ENCODE assay signal across 23 cellular contexts in genomic region chr4:125517831-125518230, GRCh38.
DNase-seq lines count a peak whose midpoint lies in the region; ATAC-seq, FAIRE-seq and TF ChIP-seq lines count a peak whose summit lies in the region.
"Had no signal": no experiment of that assay in that cellular context is flagged by ENCODE, and none has a peak within 500 bp of the region (broad histone marks: within the 10 kb centered on the region; RNA-seq: fewer than 3 reads in every experiment).

No MANE protein-coding gene starts in this region.

- ATAC-seq in GM18861 (IDR thresholded peaks at IDR 0.05; ENCODE audit: unreplicated experiment), result no peak
- ATAC-seq in GM21529 (IDR thresholded peaks at IDR 0.05; ENCODE audit: unreplicated experiment), result no peak
- ATAC-seq: A549; CD8-positive, alpha-beta T cell; GM12878; HepG2 had no signal

- no peak for DNase-seq in Calu3
- peak; percentile 2 for DNase-seq in brain microvascular endothelial cell
- DNase-seq in endothelial cell of umbilical vein (ENCODE audit: low read depth, low spot score), result peak; percentile 86
- DNase-seq in T-helper 9 cell, result no peak
- DNase-seq in epidermal melanocyte (ENCODE audit: insufficient read length, low spot score), result no peak
- DNase-seq: CD8-positive, alpha-beta T cell; DMS 273 treated with DMSO at 0.1 percent for 48 hours; DMS53; DND-41; EL; GM23248; HCEC 1CT had no signal

- no peak for FAIRE-seq in endothelial cell of umbilical vein (lab: Jason Lieb, UNC)
- FAIRE-seq: A549, GM12878, GM19239, H54, HepG2 had no signal

- H3K9me3 Mint-ChIP-seq in Calu3 (ENCODE audit: low read depth, unreplicated experiment) (peaks cover 3% of the 10 kb centered on the region), nephron (peaks cover 8% of the 10 kb centered on the region)

- H3K4me1 Mint-ChIP-seq in Calu3 (ENCODE audit: low read depth, unreplicated experiment) (peaks cover 37% of the 10 kb centered on the region), nephron (peaks cover 29% of the 10 kb centered on the region)
- H3K4me1 Mint-ChIP-seq: IgD-negative memory B cell had no signal

- no peaks in the 10 kb centered on the region for H4K20me1 ChIP-seq in endothelial cell of umbilical vein (replicated peaks; ENCODE audit: control insufficient read depth, extremely low read depth, insufficient read depth, low read length)
- H4K20me1 ChIP-seq: BLaER1 had no signal

- no TSS peak for BruUV-seq in Calu3 (replicated peaks; lab: Mats Ljungman, UMichigan)
- no TSS peak for BruUV-seq in endothelial cell of umbilical vein (replicated peaks; lab: Mats Ljungman, UMichigan)

- intact Hi-C loops in Calu3 (cut with micrococcal nuclease; ENCODE audit: unreplicated experiment), result loop anchor here (2.0 kb wide), 1 partner anchor 217 kb away; no protein-coding TSS in a partner anchor
- intact Hi-C loops in endothelial cell of umbilical vein (cut with micrococcal nuclease), result no loop called here

- no peaks in the 10 kb centered on the region for H3K9me3 ChIP-seq in endothelial cell of umbilical vein (replicated peaks; ENCODE audit: control insufficient read depth, insufficient read depth, low read length)
- H3K9me3 ChIP-seq: A549 had no signal

- H3K9me1 ChIP-seq in endothelial cell of umbilical vein (replicated peaks; ENCODE audit: control insufficient read depth, extremely low read depth, insufficient read depth, low read length), result no peaks in the 10 kb centered on the region

- POLR2A ChIA-PET in endothelial cell of umbilical vein (lab: Charles Lee), result no interaction called here

- H3K27ac Mint-ChIP-seq in Calu3 (ENCODE audit: unreplicated experiment) (peak overlapping the region; percentile 96), nephron (peak overlapping the region; percentile 90 to 99 (median 90))
- H3K27ac Mint-ChIP-seq: CD8-positive, alpha-beta T cell had no signal

- dilution Hi-C loops in endothelial cell of umbilical vein (cut with MboI; ENCODE audit: extremely low pct_ligation_motif_present, low sequenced_read_pairs), result no loop called here

- H3K79me2 ChIP-seq in endothelial cell of umbilical vein (ENCODE audit: control insufficient read depth, insufficient read depth, low read length), result no peaks in the 10 kb centered on the region

- H3K4me3 ChIP-seq in brain microvascular endothelial cell (ENCODE audit: low read depth, low read length) (no peak overlapping the region), endothelial cell of umbilical vein (replicated peaks in 1 of 3; ENCODE audit: insufficient read depth in 1 of 3, low read depth in 1 of 3, low read length in 3 of 3) (no peak overlapping the region)
- H3K4me3 ChIP-seq: A549, BLaER1, GM12878, GM23248 had no signal

- H3K4me1 ChIP-seq in endothelial cell of umbilical vein (ENCODE audit: control insufficient read depth, extremely low read depth, insufficient read depth, low read length), result peaks cover 25% of the 10 kb centered on the region
- H3K4me1 ChIP-seq: A549, BLaER1 had no signal

- H3K27me3 Mint-ChIP-seq in Calu3 (ENCODE audit: unreplicated experiment), result no peaks in the 10 kb centered on the region
- no peaks in the 10 kb centered on the region for H3K27me3 Mint-ChIP-seq in nephron (ENCODE audit: low read depth)
- H3K27me3 Mint-ChIP-seq: IgD-negative memory B cell had no signal

- CTCF ChIA-PET in Calu3 (lab: Charles Lee), result no interaction called here
- CTCF ChIA-PET in endothelial cell of umbilical vein (lab: Charles Lee), result no interaction called here

- no peak overlapping the region for H3K9ac ChIP-seq in endothelial cell of umbilical vein (replicated peaks; ENCODE audit: extremely low read depth, insufficient read depth, low read length)
- H3K9ac ChIP-seq: BLaER1, GM23248 had no signal

- H2AFZ ChIP-seq in endothelial cell of umbilical vein (ENCODE audit: low read depth, low read length), result no peak overlapping the region
- H2AFZ ChIP-seq: GM23248 had no signal

- no peak overlapping the region for H3K27ac ChIP-seq in brain microvascular endothelial cell
- no peak overlapping the region for H3K27ac ChIP-seq in endothelial cell of umbilical vein (ENCODE audit: insufficient read depth, low read depth, low read length)
- H3K27ac ChIP-seq: 22Rv1, A549, BLaER1, GM23248 had no signal

- in situ Hi-C loops in brain microvascular endothelial cell (cut with HindIII; ENCODE audit: low pct_ligation_motif_present, low sequenced_read_pairs), result no loop called here

- H3K36me3 Mint-ChIP-seq in Calu3 (ENCODE audit: insufficient read depth, unreplicated experiment), result no peaks in the 10 kb centered on the region
- no peaks in the 10 kb centered on the region for H3K36me3 Mint-ChIP-seq in nephron (ENCODE audit: low read depth)
- H3K36me3 Mint-ChIP-seq: CD8-positive, alpha-beta T cell; IgD-negative memory B cell had no signal

- H3K36me3 ChIP-seq in brain microvascular endothelial cell (replicated peaks), result no peaks in the 10 kb centered on the region
- no peaks in the 10 kb centered on the region for H3K36me3 ChIP-seq in endothelial cell of umbilical vein (ENCODE audit: control insufficient read depth in 2 of 2, extremely low read depth in 1 of 2, insufficient read depth in 2 of 2, low read length in 2 of 2)
- H3K36me3 ChIP-seq: BLaER1 had no signal

- no peaks in the 10 kb centered on the region for H3K27me3 ChIP-seq in brain microvascular endothelial cell (replicated peaks)
- H3K27me3 ChIP-seq in endothelial cell of umbilical vein (ENCODE audit: control insufficient read depth in 2 of 2, insufficient read depth in 2 of 2, low read length in 2 of 2), result no peaks in the 10 kb centered on the region
- H3K27me3 ChIP-seq: BLaER1 had no signal

- no peak overlapping the region for H3K4me3 Mint-ChIP-seq in Calu3 (ENCODE audit: low read depth, unreplicated experiment)
- no peak overlapping the region for H3K4me3 Mint-ChIP-seq in nephron
- H3K4me3 Mint-ChIP-seq: CD8-positive, alpha-beta T cell had no signal

- TF ChIP-seq POLR2A in endothelial cell of umbilical vein (IDR thresholded peaks at IDR 0.05; ENCODE audit: low read depth, low read length), result no peak

- peak overlapping the region; percentile 21 for H3K4me2 ChIP-seq in endothelial cell of umbilical vein (ENCODE audit: insufficient read depth, low read length)
- H3K4me2 ChIP-seq: A549, BLaER1 had no signal

- TF ChIP-seq CTCF in Calu3 (IDR thresholded peaks at IDR 0.05; ENCODE audit: unreplicated experiment), result no peak
- TF ChIP-seq CTCF in brain microvascular endothelial cell (IDR thresholded peaks at IDR 0.05; ENCODE audit: low read depth, low read length, missing control alignments), result no peak
- TF ChIP-seq CTCF in endothelial cell of umbilical vein (IDR thresholded peaks at IDR 0.05; ENCODE audit: extremely low read depth in 1 of 2, insufficient read depth in 1 of 2, low read depth in 1 of 2, low read length in 2 of 2), result no peak
- TF ChIP-seq CTCF in nephron (IDR thresholded peaks at IDR 0.05; ENCODE audit: unreplicated experiment in 3 of 3), result no peak

TF ChIP-seq in endothelial cell of umbilical vein, 7 proteins besides CTCF, POLR2A, EP300 and RAD21:
- TF ChIP-seq MYC (IDR thresholded peaks at IDR 0.05; ENCODE audit: low read depth, low read length) (no peak), GATA2 (IDR thresholded peaks at IDR 0.05; ENCODE audit: insufficient read depth, insufficient read length, low read depth, low read length) (no peak), EZH2 (IDR thresholded peaks at IDR 0.05; ENCODE audit: borderline replicate concordance, low read depth, low read length, severe bottlenecking) (no peak), MAX (IDR thresholded peaks at IDR 0.05; ENCODE audit: insufficient read depth, insufficient read length) (no peak), FOS (IDR thresholded peaks at IDR 0.05; ENCODE audit: borderline replicate concordance, insufficient read depth, low read length) (no peak), JUN (IDR thresholded peaks at IDR 0.05; ENCODE audit: borderline replicate concordance, insufficient read depth, insufficient read length, low read depth) (no peak), POLR2AphosphoS5 (IDR thresholded peaks at IDR 0.05; ENCODE audit: insufficient read depth, low read depth, low read length) (no peak)

Comparison
In these comparisons a context has a peak if more than half of its experiments do, and no peak if none do; other contexts are left out.
1. DNase-seq: peak in brain microvascular endothelial cell (single experiment) and endothelial cell of umbilical vein (single experiment); none in Calu3 (single experiment), T-helper 9 cell (single experiment) and epidermal melanocyte (single experiment).